20 cellular contexts compared by ENCODE assay signal in genomic region chr11:611001-611996, GRCh38. TPM values are rescaled to one million over a fixed set of nuclear protein-coding genes. Genes with fewer than 3 reads are reported as not detected.
DNase-seq lines count a peak whose midpoint lies in the region; ATAC-seq, FAIRE-seq and TF ChIP-seq lines count a peak whose summit lies in the region.
"Had no signal": no experiment of that assay in that cellular context is flagged by ENCODE, and none has a peak within 500 bp of the region (broad histone marks: within the 10 kb centered on the region; RNA-seq: fewer than 3 reads in every experiment).

No MANE protein-coding gene starts in this region.

- H3K9me2 ChIP-seq in Karpas-422 (replicated peaks; ENCODE audit: insufficient read depth, low read length): no peaks in the 10 kb centered on the region

- POLR2A ChIA-PET in GM12878 (lab: Charles Lee): interaction anchor here (0.5 kb wide), 1 partner anchor 107 kb away, joined by 4 read pairs; no protein-coding TSS in a partner anchor

- CTCF ChIA-PET in GM12878 (lab: Yijun Ruan, JAX): interaction anchor here (1.1 kb wide), 1 partner anchor 57 kb away, joined by 3 read pairs; no protein-coding TSS in a partner anchor

- H3K9me3 Mint-ChIP-seq in neural crest cell: no peaks in the 10 kb centered on the region

- 96% methylated on average over 46 of the region's 49 CpGs for WGBS in GM12878 (ENCODE audit: insufficient coverage, insufficient replicate concordance, low lambda C conversion rate, missing lambda C conversion rate)

- no peak for TF ChIP-seq RAD21 in GM12878 (IDR thresholded peaks at IDR 0.05; ENCODE audit: insufficient read depth, low read depth, low read length)

- SMC1A ChIA-PET in GM12878 (lab: Charles Lee; ENCODE audit: uncharacterized antibody, unreplicated experiment): no interaction called here

- no peak overlapping the region for H3K9ac ChIP-seq in GM12878 (ENCODE audit: control insufficient read depth, insufficient read depth, low read length)
- H3K9ac ChIP-seq in Karpas-422 (ENCODE audit: low read length): no peak overlapping the region

- RAD21 ChIA-PET in GM12878 (lab: Charles Lee; ENCODE audit: unreplicated experiment): no interaction called here

- no peaks in the 10 kb centered on the region for H3K27me3 ChIP-seq in GM12878 (replicated peaks in 1 of 2; ENCODE audit: control insufficient read depth in 2 of 2, insufficient read depth in 2 of 2, low read length in 1 of 2)
- no peaks in the 10 kb centered on the region for H3K27me3 ChIP-seq in Karpas-422 (ENCODE audit: low read length)
- H3K27me3 ChIP-seq in SJCRH30: no peaks in the 10 kb centered on the region
- H3K27me3 ChIP-seq: esophagus muscularis mucosa, left lung, vagina had no signal

- no peak overlapping the region for H3K27ac Mint-ChIP-seq in neural crest cell (ENCODE audit: unreplicated experiment)

- H3K4me1 ChIP-seq in GM12878 (ENCODE audit: control insufficient read depth, insufficient read depth, low read length) (peaks cover 10% of the 10 kb centered on the region), Karpas-422 (ENCODE audit: low read length) (peaks cover 23% of the 10 kb centered on the region), SJCRH30 (peaks cover 34% of the 10 kb centered on the region)

- H3K36me3 ChIP-seq in GM12878 (ENCODE audit: control insufficient read depth in 2 of 2, insufficient read depth in 2 of 2, low read length in 1 of 2) (peaks cover 16 to 59% of the 10 kb centered on the region in 2 experiments; a peak in 3 of 4 replicates), Karpas-422 (ENCODE audit: insufficient read depth, low read length) (no peaks in the 10 kb centered on the region; the same call in 1 of the 2 replicates), SJCRH30 (peaks cover 55% of the 10 kb centered on the region)

- H3K9me3 ChIP-seq in GM12878 (replicated peaks; ENCODE audit: control insufficient read depth, insufficient read depth, low read length) (no peaks in the 10 kb centered on the region), Karpas-422 (ENCODE audit: low read length) (no peaks in the 10 kb centered on the region), SJCRH30 (replicated peaks) (no peaks in the 10 kb centered on the region)
- H3K9me3 ChIP-seq: esophagus muscularis mucosa, left lung, vagina had no signal

- intact Hi-C loops in GM12878 (cut with micrococcal nuclease; ENCODE audit: unreplicated experiment): no loop called here

- peaks cover 6% of the 10 kb centered on the region for H3K27me3 Mint-ChIP-seq in neural crest cell (ENCODE audit: low read depth)

- DNase-seq in activated CD4-positive, alpha-beta T cell treated with anti-CD3 and anti-CD28 coated beads for 1 hour: peak; percentile 52
- no peak for DNase-seq in activated CD4-positive, alpha-beta T cell treated with anti-CD3 and anti-CD28 coated beads, Interleukin-2, amount 50 U/mL, for 48 hours
- DNase-seq in GM12878 (ENCODE audit: low read depth, low spot score) (no peak), neural crest cell (ENCODE audit: low read depth, low spot score) (no peak), COLO668 (lab: John Stamatoyannopoulos, UW; ENCODE audit: unreplicated experiment) (no peak), Karpas-422 (no peak), SJCRH30 (no peak)
- DNase-seq: amygdala; cortex of kidney; hippocampal formation; stimulated activated CD4-positive, alpha-beta T cell treated with anti-CD3 and anti-CD28 coated beads, Interleukin-4, amount 100 ng/mL, for 24 hours had no signal

- TF ChIP-seq CTCF in GM12878 (IDR thresholded peaks at IDR 0.05 in 2 of 3, conservative IDR thresholded peaks at IDR 0.05 in 1 of 3; ENCODE audit: control insufficient read depth in 2 of 3, extremely low read depth in 1 of 3, insufficient read depth in 1 of 3, low read depth in 3 of 3, low read length in 3 of 3) (no peak), neural crest cell (conservative IDR thresholded peaks at IDR 0.05) (no peak)

- no TSS peak for BruUV-seq in GM12878 (replicated peaks; lab: Mats Ljungman, UMichigan)

- peaks cover 11% of the 10 kb centered on the region for H4K20me1 ChIP-seq in GM12878 (ENCODE audit: control insufficient read depth, insufficient read depth)
- H4K20me1 ChIP-seq in Karpas-422 (ENCODE audit: insufficient read depth, low read depth, low read length): peaks cover 27% of the 10 kb centered on the region; the same call in 1 of the 2 replicates

- no peak overlapping the region for H3K27ac ChIP-seq in GM12878 (ENCODE audit: control insufficient read depth, insufficient read depth)
- H3K27ac ChIP-seq in Karpas-422 (ENCODE audit: low read length): no peak overlapping the region
- no peak overlapping the region; the same call in 1 of the 2 replicates for H3K27ac ChIP-seq in SJCRH30
- H3K27ac ChIP-seq: left lung, SK-N-MC, vagina had no signal

- TF ChIP-seq POLR2A in GM18526 (IDR thresholded peaks at IDR 0.05; ENCODE audit: extremely low read depth, insufficient read length) (peak; percentile 25), GM12878 (IDR thresholded peaks at IDR 0.05; ENCODE audit: low read depth, low read length) (peak; percentile 83)

- H3K79me2 ChIP-seq in GM12878 (ENCODE audit: control insufficient read depth, insufficient read depth, low read length) (peaks cover 26% of the 10 kb centered on the region), Karpas-422 (ENCODE audit: low read length) (no peaks in the 10 kb centered on the region)

- H2AFZ ChIP-seq in GM12878 (ENCODE audit: control insufficient read depth, low read depth, low read length) (no peak overlapping the region), Karpas-422 (ENCODE audit: low read length) (no peak overlapping the region)

- ATAC-seq in GM12878: no peak
- ATAC-seq: left lung, sciatic nerve had no signal

- H3K4me2 ChIP-seq in GM12878 (ENCODE audit: control insufficient read depth, insufficient read depth) (no peak overlapping the region), Karpas-422 (ENCODE audit: low read depth, low read length, poor library complexity, severe bottlenecking) (no peak overlapping the region)

- H3K4me3 Mint-ChIP-seq in neural crest cell: peak overlapping the region; percentile 85

- peaks cover 7% of the 10 kb centered on the region for H3K36me3 Mint-ChIP-seq in neural crest cell (ENCODE audit: low read depth)

- no peak for FAIRE-seq in GM12878 (lab: Jason Lieb, UNC)
- FAIRE-seq: A204.1, H1 had no signal

- TF ChIP-seq EP300 in GM12878 (IDR thresholded peaks at IDR 0.05; ENCODE audit: borderline replicate concordance in 1 of 2, control insufficient read depth in 1 of 2, low read depth in 2 of 2, low read length in 2 of 2): no peak

- H3K4me1 Mint-ChIP-seq in neural crest cell: peaks cover 16% of the 10 kb centered on the region

- in situ Hi-C loops in GM12878 (cut with MboI): no loop called here

- no peak overlapping the region for H3K4me3 ChIP-seq in GM12878
- H3K4me3 ChIP-seq in Karpas-422 (ENCODE audit: low read length): no peak overlapping the region
- H3K4me3 ChIP-seq in SJCRH30: no peak overlapping the region
- H3K4me3 ChIP-seq: esophagus muscularis mucosa, left lung, SK-N-MC, vagina had no signal

RNA-seq across cellular contexts. Expression of gene IRF7, which starts 4.5 kb away (rescaled TPM):
- total RNA-seq in GM12878 (2013; cell fraction: nucleolus; rRNA removed): 129 and 153 TPM in 2 replicates
- total RNA-seq in GM12878 (2014; rRNA removed): 119 and 141 TPM in 2 replicates
- 24.3 and 24.4 TPM in 2 replicates for total RNA-seq in GM12878 (2014; rRNA removed; fragmentation: Illumina TruSeq; extraction: Trizol)
- total RNA-seq in GM12878 (2021): 115 and 116 TPM in 2 replicates
- 17.8 TPM for polyA plus RNA-seq in GM12878 (2011; ENCODE audit: low read depth)
- polyA plus RNA-seq in GM12878 (2011; rRNA removed): 22.0 and 65.3 TPM in 2 replicates
- 83.0 and 157 TPM in 2 replicates for polyA plus RNA-seq in GM12878 (2011; cell fraction: cytosol; rRNA removed)
- polyA plus RNA-seq in GM12878 (2011; cell fraction: nucleus; rRNA removed): 623 and 683 TPM in 2 replicates
- polyA plus RNA-seq in GM12878 (2012): 112 and 138 TPM in 2 replicates
- 0.71 and 8.1 TPM in 2 replicates for polyA plus RNA-seq in GM12878 (2014; fragmentation: Illumina TruSeq; extraction: Trizol)
- 10 to 100 TPM in 1 of 2 experiments, 1 to 10 TPM in 1; 4.4 to 26.4 TPM for polyA plus RNA-seq in GM12878 (2014; fragmentation: Nextera tagmentation; extraction: Ambion mirVana)
- polyA plus RNA-seq in GM12878 (2014; rRNA removed): 129 and 142 TPM in 2 replicates
- polyA plus RNA-seq in GM12878 (2016; fragmentation: Nextera tagmentation; extraction: Ambion mirVana): 10 to 100 TPM; 69.9 to 88.5 TPM
- 50.5 and 146 TPM in 2 replicates for polyA minus RNA-seq in GM12878 (2011; rRNA and poly(A)+ RNA removed)
- polyA minus RNA-seq in GM12878 (2011; cell fraction: cytosol; rRNA and poly(A)+ RNA removed): 62.5 and 71.1 TPM in 2 replicates
- polyA minus RNA-seq in GM12878 (2011; cell fraction: nucleus; rRNA and poly(A)+ RNA removed): 201 and 259 TPM in 2 replicates
- total RNA-seq in neural crest cell: 10.2 and 11.4 TPM in 2 replicates
- 34.6 and 53.5 TPM in 2 replicates for total RNA-seq in Karpas-422 (2014; rRNA removed; shearing (Covaris generic); ENCODE audit: low replicate concordance)
- total RNA-seq in SJCRH30 (2014; rRNA removed; shearing (Covaris generic)): 3.6 and 5.8 TPM in 2 replicates

RNA-seq across cellular contexts. Expression of gene CDHR5, which starts 13.5 kb away (rescaled TPM):
- total RNA-seq in GM12878 (2013; cell fraction: nucleolus; rRNA removed): not detected in 2 replicates
- total RNA-seq in GM12878 (2014; rRNA removed) (0.05 TPM in 1 of 2 replicates, not detected in the other), GM12878 (2014; rRNA removed; fragmentation: Illumina TruSeq; extraction: Trizol) (not detected in 2 replicates), GM12878 (2021) (0.40 TPM in 1 of 2 replicates, not detected in the other), neural crest cell (not detected in 2 replicates)
- not detected for polyA plus RNA-seq in GM12878 (2011; ENCODE audit: low read depth)
- polyA plus RNA-seq in GM12878 (2011; rRNA removed) (not detected in 2 replicates), GM12878 (2014; fragmentation: Illumina TruSeq; extraction: Trizol) (not detected in 2 replicates), GM12878 (2014; fragmentation: Nextera tagmentation; extraction: Ambion mirVana) (not detected), GM12878 (2014; rRNA removed) (0.06 TPM in 1 of 2 replicates, not detected in the other), GM12878 (2016; fragmentation: Nextera tagmentation; extraction: Ambion mirVana) (not detected)
- polyA plus RNA-seq in GM12878 (2011; cell fraction: cytosol; rRNA removed): not detected in 2 replicates
- not detected in 2 replicates for polyA plus RNA-seq in GM12878 (2011; cell fraction: nucleus; rRNA removed)
- 0.11 and 0.19 TPM in 2 replicates for polyA plus RNA-seq in GM12878 (2012)
- not detected in 2 replicates for polyA minus RNA-seq in GM12878 (2011; rRNA and poly(A)+ RNA removed)
- not detected in 2 replicates for polyA minus RNA-seq in GM12878 (2011; cell fraction: cytosol; rRNA and poly(A)+ RNA removed)
- polyA minus RNA-seq in GM12878 (2011; cell fraction: nucleus; rRNA and poly(A)+ RNA removed): not detected in 2 replicates
- 0.04 TPM in 1 of 2 replicates, not detected in the other for total RNA-seq in Karpas-422 (2014; rRNA removed; shearing (Covaris generic); ENCODE audit: low replicate concordance)
- not detected in 2 replicates for total RNA-seq in SJCRH30 (2014; rRNA removed; shearing (Covaris generic))
- total RNA-seq: H1, left lung, sciatic nerve, vagina had no signal
- polyA plus RNA-seq: H1, neural cell had no signal

RNA-seq across cellular contexts. Expression of gene SCT, which starts 15.7 kb away (rescaled TPM):
- not detected in 2 replicates for total RNA-seq in GM12878 (2013; cell fraction: nucleolus; rRNA removed)
- not detected in 2 replicates for total RNA-seq in GM12878 (2014; rRNA removed)
- not detected in 2 replicates for total RNA-seq in GM12878 (2014; rRNA removed; fragmentation: Illumina TruSeq; extraction: Trizol)
- total RNA-seq in GM12878 (2021): not detected in 2 replicates
- not detected for polyA plus RNA-seq in GM12878 (2011; ENCODE audit: low read depth)
- not detected in 2 replicates for polyA plus RNA-seq in GM12878 (2011; rRNA removed)
- polyA plus RNA-seq in GM12878 (2011; cell fraction: cytosol; rRNA removed): not detected in 2 replicates
- polyA plus RNA-seq in GM12878 (2011; cell fraction: nucleus; rRNA removed): not detected in 2 replicates
- not detected in 2 replicates for polyA plus RNA-seq in GM12878 (2012)
- polyA plus RNA-seq in GM12878 (2014; fragmentation: Illumina TruSeq; extraction: Trizol): not detected in 2 replicates
- not detected for polyA plus RNA-seq in GM12878 (2014; fragmentation: Nextera tagmentation; extraction: Ambion mirVana)
- not detected in 2 replicates for polyA plus RNA-seq in GM12878 (2014; rRNA removed)
- not detected for polyA plus RNA-seq in GM12878 (2016; fragmentation: Nextera tagmentation; extraction: Ambion mirVana)
- polyA minus RNA-seq in GM12878 (2011; rRNA and poly(A)+ RNA removed): not detected in 2 replicates
- polyA minus RNA-seq in GM12878 (2011; cell fraction: cytosol; rRNA and poly(A)+ RNA removed): not detected in 2 replicates
- not detected in 2 replicates for polyA minus RNA-seq in GM12878 (2011; cell fraction: nucleus; rRNA and poly(A)+ RNA removed)
- not detected in 2 replicates for total RNA-seq in neural crest cell
- not detected in 2 replicates for total RNA-seq in Karpas-422 (2014; rRNA removed; shearing (Covaris generic); ENCODE audit: low replicate concordance)
- not detected in 2 replicates for total RNA-seq in SJCRH30 (2014; rRNA removed; shearing (Covaris generic))
- total RNA-seq: esophagus muscularis mucosa, left lung, sciatic nerve, vagina had no signal
- polyA plus RNA-seq: neural cell had no signal

RNA-seq across cellular contexts. Expression of gene DRD4, which starts 25.8 kb away (rescaled TPM):
- 0.37 and 0.40 TPM in 2 replicates for total RNA-seq in GM12878 (2013; cell fraction: nucleolus; rRNA removed)
- total RNA-seq in GM12878 (2014; rRNA removed) (not detected in 2 replicates), GM12878 (2014; rRNA removed; fragmentation: Illumina TruSeq; extraction: Trizol) (not detected in 2 replicates), GM12878 (2021) (0.24 TPM in 1 of 2 replicates, not detected in the other), neural crest cell (0.30 and 0.63 TPM in 2 replicates)
- polyA plus RNA-seq in GM12878 (2011; ENCODE audit: low read depth): not detected
- polyA plus RNA-seq in GM12878 (2011; rRNA removed) (not detected in 2 replicates), GM12878 (2014; fragmentation: Illumina TruSeq; extraction: Trizol) (not detected in 2 replicates), GM12878 (2014; fragmentation: Nextera tagmentation; extraction: Ambion mirVana) (not detected), GM12878 (2014; rRNA removed) (not detected in 2 replicates), GM12878 (2016; fragmentation: Nextera tagmentation; extraction: Ambion mirVana) (not detected)
- not detected in 2 replicates for polyA plus RNA-seq in GM12878 (2011; cell fraction: cytosol; rRNA removed)
- 0.07 and 0.12 TPM in 2 replicates for polyA plus RNA-seq in GM12878 (2011; cell fraction: nucleus; rRNA removed)
- polyA plus RNA-seq in GM12878 (2012): 0.08 and 0.26 TPM in 2 replicates
- not detected in 2 replicates for polyA minus RNA-seq in GM12878 (2011; rRNA and poly(A)+ RNA removed)
- not detected in 2 replicates for polyA minus RNA-seq in GM12878 (2011; cell fraction: cytosol; rRNA and poly(A)+ RNA removed)
- polyA minus RNA-seq in GM12878 (2011; cell fraction: nucleus; rRNA and poly(A)+ RNA removed): 0.29 TPM in 1 of 2 replicates, not detected in the other
- total RNA-seq in Karpas-422 (2014; rRNA removed; shearing (Covaris generic); ENCODE audit: low replicate concordance): not detected in 2 replicates
- not detected in 2 replicates for total RNA-seq in SJCRH30 (2014; rRNA removed; shearing (Covaris generic))
- polyA plus RNA-seq: neural cell had no signal

RNA-seq across cellular contexts. Expression of gene PHRF1, which starts 35.0 kb away (rescaled TPM):
- total RNA-seq in GM12878 (2013; cell fraction: nucleolus; rRNA removed): 65.8 and 74.9 TPM in 2 replicates
- 19.2 and 22.0 TPM in 2 replicates for total RNA-seq in GM12878 (2014; rRNA removed)
- total RNA-seq in GM12878 (2014; rRNA removed; fragmentation: Illumina TruSeq; extraction: Trizol): 8.8 and 11.1 TPM in 2 replicates
- total RNA-seq in GM12878 (2021): 39.4 and 43.5 TPM in 2 replicates
- 4.2 TPM for polyA plus RNA-seq in GM12878 (2011; ENCODE audit: low read depth)
- polyA plus RNA-seq in GM12878 (2011; rRNA removed): 4.9 and 11.7 TPM in 2 replicates
- 11.7 and 18.5 TPM in 2 replicates for polyA plus RNA-seq in GM12878 (2011; cell fraction: cytosol; rRNA removed)
- 44.2 and 63.2 TPM in 2 replicates for polyA plus RNA-seq in GM12878 (2011; cell fraction: nucleus; rRNA removed)
- polyA plus RNA-seq in GM12878 (2012): 16.1 TPM in 2 replicates
- 2.4 and 8.0 TPM in 2 replicates for polyA plus RNA-seq in GM12878 (2014; fragmentation: Illumina TruSeq; extraction: Trizol)
- under 1 TPM; 0.13 to 0.42 TPM for polyA plus RNA-seq in GM12878 (2014; fragmentation: Nextera tagmentation; extraction: Ambion mirVana)
- polyA plus RNA-seq in GM12878 (2014; rRNA removed): 23.4 and 28.2 TPM in 2 replicates
- 10 to 100 TPM; 18.5 to 21.7 TPM for polyA plus RNA-seq in GM12878 (2016; fragmentation: Nextera tagmentation; extraction: Ambion mirVana)
- 9.5 and 17.9 TPM in 2 replicates for polyA minus RNA-seq in GM12878 (2011; rRNA and poly(A)+ RNA removed)
- 12.8 and 12.9 TPM in 2 replicates for polyA minus RNA-seq in GM12878 (2011; cell fraction: cytosol; rRNA and poly(A)+ RNA removed)
- polyA minus RNA-seq in GM12878 (2011; cell fraction: nucleus; rRNA and poly(A)+ RNA removed): 14.7 and 27.1 TPM in 2 replicates
- 52.3 TPM in 2 replicates for total RNA-seq in neural crest cell
- total RNA-seq in Karpas-422 (2014; rRNA removed; shearing (Covaris generic); ENCODE audit: low replicate concordance): 8.7 and 20.9 TPM in 2 replicates
- 30.8 and 34.3 TPM in 2 replicates for total RNA-seq in SJCRH30 (2014; rRNA removed; shearing (Covaris generic))
